ENCODE assay signal across 25 cellular contexts in the genomic region with DNA sequence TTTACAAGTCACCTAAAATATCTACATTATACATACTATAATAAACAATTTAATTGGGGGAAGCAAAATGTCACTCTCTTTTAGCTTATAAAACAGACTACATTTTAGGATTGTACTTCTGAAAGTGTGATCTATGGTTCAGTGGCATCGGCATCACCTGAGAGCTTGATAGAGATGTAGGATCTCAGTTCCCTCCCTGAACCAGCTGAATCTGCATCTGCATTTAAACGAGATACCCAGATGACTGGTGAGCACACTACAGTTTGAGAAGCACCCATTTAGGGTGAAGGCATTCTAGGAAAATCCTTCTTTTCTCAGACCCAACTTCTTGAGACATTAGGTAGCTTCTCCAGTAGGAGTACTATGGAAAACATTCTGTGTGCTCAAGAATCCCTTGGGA.
"Had no signal": no experiment of that assay in that cellular context is flagged by ENCODE, and none has a peak within 500 bp of the region (broad histone marks: within the 10 kb centered on the region; RNA-seq: fewer than 3 reads in every experiment).

No MANE protein-coding gene starts in this region.

- DNase-seq: naive thymus-derived CD8-positive, alpha-beta T cell; nephron progenitor cell; nucleus accumbens; pancreas; retina; right lobe of liver; sigmoid colon; small intestine; stimulated activated CD4-positive, alpha-beta T cell treated with anti-CD3 and anti-CD28 coated beads, Interleukin-15, amount 100 ng/mL, for 24 hours; stimulated activated CD4-positive, alpha-beta T cell treated with anti-CD3 and anti-CD28 coated beads, Interleukin-2, amount 100 ng/mL, for 24 hours; stimulated activated CD4-positive, alpha-beta T cell treated with anti-CD3 and anti-CD28 coated beads, Interleukin-2, amount 100 ng/mL, for 48 hours; stimulated activated CD4-positive, alpha-beta T cell treated with anti-CD3 and anti-CD28 coated beads, Interleukin-4, amount 100 ng/mL, for 24 hours; stimulated activated naive CD4-positive, alpha-beta T cell; stimulated activated naive CD8-positive, alpha-beta T cell treated with anti-CD3 and anti-CD28 coated beads, Interleukin-15, amount 100 ng/mL, for 72 hours; stimulated activated naive CD8-positive, alpha-beta T cell treated with anti-CD3 and anti-CD28 coated beads, Interleukin-15, Interleukin-2, amounts not matched to agents 100 U/mL and 50 U/mL, for 24 hours; substantia nigra; testis; tibial artery; transverse colon; upper lobe of right lung had no signal

- H3K36me3 ChIP-seq: neutrophil, pancreas, prostate gland, right atrium auricular region, right lobe of liver, sigmoid colon, suprapubic skin, tibial artery, transverse colon, upper lobe of right lung, vagina had no signal

- H3K4me3 ChIP-seq: pancreas, prostate gland, right atrium auricular region, right lobe of liver, sigmoid colon, suprapubic skin, testis, tibial artery, transverse colon, upper lobe of right lung, vagina had no signal

- H3K4me1 ChIP-seq: pancreas, prostate gland, right atrium auricular region, right lobe of liver, sigmoid colon, suprapubic skin, testis, tibial artery, transverse colon, upper lobe of right lung, vagina had no signal

- H3K27ac ChIP-seq: neutrophil, pancreas, prostate gland, right atrium auricular region, right lobe of liver, sigmoid colon, suprapubic skin, testis, tibial artery, transverse colon, upper lobe of right lung, vagina had no signal

- FAIRE-seq: pancreas, small intestine had no signal

- H3K27me3 ChIP-seq: neutrophil, right atrium auricular region, right lobe of liver, suprapubic skin, testis, transverse colon, vagina had no signal

- H3K9me3 ChIP-seq: neutrophil, pancreas, prostate gland, right atrium auricular region, right lobe of liver, sigmoid colon, suprapubic skin, testis, tibial artery, transverse colon, upper lobe of right lung, vagina had no signal
